Comparison of ENCODE assay signal across 8 cellular contexts in genomic region chr13:44576396-44577235, GRCh38. TPM values are rescaled to one million over a fixed set of nuclear protein-coding genes. Genes with fewer than 3 reads are reported as not detected.
A peak's percentile ranks its signal among the peaks of the same experiment; 100 is the strongest.
DNase-seq lines count a peak whose midpoint lies in the region; ATAC-seq and TF ChIP-seq lines count a peak whose summit lies in the region.

No MANE protein-coding gene starts in this region.

- H3K27ac ChIP-seq in SJCRH30 (peak overlapping the region; percentile 97), ascending aorta (peak overlapping the region; percentile 98), iPS-18a (ENCODE audit: low read length) (peak overlapping the region; percentile 44)

- ATAC-seq in GM18519 (IDR thresholded peaks at IDR 0.05; ENCODE audit: low FRiP score, unreplicated experiment) (peak; percentile 13), HG02759 (IDR thresholded peaks at IDR 0.05; ENCODE audit: unreplicated experiment) (peak; percentile 21)

- DNase-seq in SJCRH30 (no peak), ascending aorta (ENCODE audit: low spot score in 2 of 2) (no peak), DMS79 treated with DMSO at 0.1 percent for 48 hours (lab: John Stamatoyannopoulos, UW) (no peak), T1000 (lab: John Stamatoyannopoulos, UW) (no peak)
- peak; percentile 33 for DNase-seq in stimulated activated CD4-positive, alpha-beta T cell treated with anti-CD3 and anti-CD28 coated beads, Interleukin-12 subunit alpha, Interleukin-12 subunit beta, amount 100 ng/mL, for 4 hours

- H3K4me1 ChIP-seq in SJCRH30 (peaks cover 9% of the 10 kb centered on the region), ascending aorta (peaks cover 10 to 21% of the 10 kb centered on the region in 2 donors), iPS-18a (ENCODE audit: control insufficient read depth, low read depth, low read length) (peaks cover 44% of the 10 kb centered on the region)

- H3K9ac ChIP-seq in iPS-18a (ENCODE audit: low read length) = peak overlapping the region; percentile 71

- no peak for TF ChIP-seq CTCF in ascending aorta (IDR thresholded peaks at IDR 0.05)

- no peaks in the 10 kb centered on the region for H3K9me3 ChIP-seq in SJCRH30 (replicated peaks)
- no peaks in the 10 kb centered on the region for H3K9me3 ChIP-seq in ascending aorta
- H3K9me3 ChIP-seq in iPS-18a (ENCODE audit: control insufficient read depth, low read depth, low read length) = no peaks in the 10 kb centered on the region

- H3K27me3 ChIP-seq in SJCRH30 (no peaks in the 10 kb centered on the region), ascending aorta (no peaks in the 10 kb centered on the region), iPS-18a (ENCODE audit: control insufficient read depth, insufficient read depth, low read length) (no peaks in the 10 kb centered on the region)

- peak overlapping the region; percentile 90 for H3K4me3 ChIP-seq in SJCRH30
- peak overlapping the region; percentile 66 to 97 for H3K4me3 ChIP-seq in ascending aorta
- peak overlapping the region; percentile 85 for H3K4me3 ChIP-seq in iPS-18a (ENCODE audit: low read length)

- intact Hi-C loops in ascending aorta (cut with DNase I) = loop anchor here (1.0 to 10.0 kb wide), 8 partner anchors 92 to 748 kb away; no protein-coding TSS in a partner anchor

- H3K36me3 ChIP-seq in SJCRH30 = no peaks in the 10 kb centered on the region
- no peaks in the 10 kb centered on the region for H3K36me3 ChIP-seq in ascending aorta
- peaks cover 6% of the 10 kb centered on the region for H3K36me3 ChIP-seq in iPS-18a (ENCODE audit: control insufficient read depth, low read depth, low read length)

RNA-seq across cellular contexts. Expression of gene TSC22D1, which starts 0.5 kb away (rescaled TPM):
- 23.6 and 28.0 TPM in 2 replicates for total RNA-seq in SJCRH30 (2014; rRNA removed; shearing (Covaris generic))
- 97.7 TPM for total RNA-seq in ascending aorta

Comparison
In these comparisons a context has a peak if more than half of its experiments do, and no peak if none do; other contexts are left out.
1. H3K27ac ChIP-seq: peak in every context shown above with its lines; median percentile 98 in ascending aorta; 97 in SJCRH30; 44 in iPS-18a.